ENCODE assay signal across 16 cellular contexts in genomic region chr9:136645343-136645902, GRCh38. TPM values are rescaled to one million over a fixed set of nuclear protein-coding genes. Genes with fewer than 3 reads are reported as not detected.
DNase-seq lines count a peak whose midpoint lies in the region; ATAC-seq and TF ChIP-seq lines count a peak whose summit lies in the region.
"Had no signal": no experiment of that assay in that cellular context is flagged by ENCODE, and none has a peak within 500 bp of the region (broad histone marks: within the 10 kb centered on the region; RNA-seq: fewer than 3 reads in every experiment).

No MANE protein-coding gene starts in this region.

- peak overlapping the region in 3 of 5 donors; percentile 56 to 71 (median 63) for H3K9ac ChIP-seq in subcutaneous abdominal adipose tissue (ENCODE audit: low read length in 5 of 5)

- H3K4me3 ChIP-seq in HL-60 (replicated peaks; ENCODE audit: insufficient read depth, low read length), result no peak overlapping the region
- H3K4me3 ChIP-seq in lung, result no peak overlapping the region
- peak overlapping the region in 3 of 5 donors; percentile 48 to 66 (median 62) for H3K4me3 ChIP-seq in subcutaneous abdominal adipose tissue (ENCODE audit: low read depth in 1 of 5, low read length in 5 of 5)
- H3K4me3 ChIP-seq: SK-N-MC had no signal

- ATAC-seq in lung (ENCODE audit: insufficient read depth, low FRiP score), result no peak

- H3K27me3 ChIP-seq in HL-60 (ENCODE audit: insufficient read depth, poor library complexity, severe bottlenecking), result peaks cover 3% of the 10 kb centered on the region
- no peaks in the 10 kb centered on the region for H3K27me3 ChIP-seq in lung (ENCODE audit: control insufficient read depth, insufficient read depth)
- H3K27me3 ChIP-seq in subcutaneous abdominal adipose tissue (ENCODE audit: control insufficient read depth in 5 of 5, insufficient read depth in 4 of 5, low read length in 5 of 5), result peaks cover 0 to 15% (median 13%) of the 10 kb centered on the region in 5 donors

- H3K27ac Mint-ChIP-seq in dendritic cell treated with granulocyte-macrophage colony-stimulating factor and Interleukin-4, amounts not matched to agents 40 ng/mL and 50 ng/mL, for 4 days, result peak overlapping the region; percentile 94
- H3K27ac Mint-ChIP-seq: brain; natural killer cell treated with Interleukin-12 subunit alpha and Interleukin-12 subunit beta and Interleukin-15 and Interleukin-18, amount 100 ng/mL, for 72 hours; stimulated activated naive CD8-positive, alpha-beta T cell treated with anti-CD3 and anti-CD28 coated beads, Interleukin-15, amount 100 ng/mL, for 72 hours had no signal

- DNase-seq in HL-60 (ENCODE audit: low read depth in 1 of 2, low spot score in 1 of 2) (no peak), lung (ENCODE audit: low spot score) (no peak), RPMI8226 (no peak), nucleus accumbens (lab: John Stamatoyannopoulos, UW) (no peak), G401 (ENCODE audit: low spot score) (no peak)
- DNase-seq in activated CD4-positive, CD25-positive, alpha-beta regulatory T cell treated with anti-CD3 and anti-CD28 coated beads, Interleukin-2, amount 50 U/mL, for 72 hours, result no peak
- DNase-seq: activated gamma-delta T cell; DMS79 treated with DMSO at 0.1 percent for 48 hours; kidney glomerular epithelial cell; NCI-H146; stimulated activated naive CD8-positive, alpha-beta T cell treated with anti-CD3 and anti-CD28 coated beads, Interleukin-15, amount 100 ng/mL, for 72 hours had no signal

- peak overlapping the region; percentile 73 for H3K4me3 Mint-ChIP-seq in dendritic cell treated with granulocyte-macrophage colony-stimulating factor and Interleukin-4, amounts not matched to agents 40 ng/mL and 50 ng/mL, for 4 days
- H3K4me3 Mint-ChIP-seq: brain; natural killer cell treated with Interleukin-12 subunit alpha and Interleukin-12 subunit beta and Interleukin-15 and Interleukin-18, amount 100 ng/mL, for 72 hours; stimulated activated naive CD8-positive, alpha-beta T cell treated with anti-CD3 and anti-CD28 coated beads, Interleukin-15, amount 100 ng/mL, for 72 hours had no signal

- no peaks in the 10 kb centered on the region for H3K36me3 Mint-ChIP-seq in dendritic cell treated with granulocyte-macrophage colony-stimulating factor and Interleukin-4, amounts not matched to agents 40 ng/mL and 50 ng/mL, for 4 days (ENCODE audit: low read depth)
- H3K36me3 Mint-ChIP-seq: brain; natural killer cell treated with Interleukin-12 subunit alpha and Interleukin-12 subunit beta and Interleukin-15 and Interleukin-18, amount 100 ng/mL, for 72 hours had no signal

- H3K9me3 Mint-ChIP-seq in dendritic cell treated with granulocyte-macrophage colony-stimulating factor and Interleukin-4, amounts not matched to agents 40 ng/mL and 50 ng/mL, for 4 days, result peaks cover 8% of the 10 kb centered on the region
- H3K9me3 Mint-ChIP-seq: natural killer cell treated with Interleukin-12 subunit alpha and Interleukin-12 subunit beta and Interleukin-15 and Interleukin-18, amount 100 ng/mL, for 72 hours; stimulated activated naive CD8-positive, alpha-beta T cell treated with anti-CD3 and anti-CD28 coated beads, Interleukin-15, amount 100 ng/mL, for 72 hours had no signal

- intact Hi-C loops in dendritic cell treated with granulocyte-macrophage colony-stimulating factor and Interleukin-4, amounts not matched to agents 40 ng/mL and 50 ng/mL, for 4 days (cut with micrococcal nuclease), result no loop called here

- WGBS in lung, 2 donors, result 36 to 51% methylated on average over 18 of the region's 18 CpGs

- peaks cover 60% of the 10 kb centered on the region for H3K4me1 Mint-ChIP-seq in dendritic cell treated with granulocyte-macrophage colony-stimulating factor and Interleukin-4, amounts not matched to agents 40 ng/mL and 50 ng/mL, for 4 days (ENCODE audit: low read depth)

- H3K4me1 ChIP-seq in lung (ENCODE audit: control insufficient read depth in 2 of 2, insufficient read depth in 2 of 2, low read length in 2 of 2), result peaks cover 0 to 4% of the 10 kb centered on the region in 2 donors
- H3K4me1 ChIP-seq in subcutaneous abdominal adipose tissue (ENCODE audit: control insufficient read depth in 5 of 5, insufficient read depth in 5 of 5, low read length in 5 of 5), result peaks cover 4 to 68% (median 38%) of the 10 kb centered on the region in 5 donors

- H3K9me3 ChIP-seq in lung (ENCODE audit: control insufficient read depth in 2 of 2, insufficient read depth in 1 of 2, low read length in 1 of 2) (no peaks in the 10 kb centered on the region), subcutaneous abdominal adipose tissue (ENCODE audit: control insufficient read depth in 5 of 5, low read length in 5 of 5) (no peaks in the 10 kb centered on the region)

- peak overlapping the region; percentile 33; the same call in 1 of the 2 replicates for H3K27ac ChIP-seq in HL-60 (replicated peaks)
- peak overlapping the region; percentile 73 to 96 for H3K27ac ChIP-seq in lung (ENCODE audit: low read depth in 1 of 2, low read length in 1 of 2)
- peak overlapping the region; percentile 85 for H3K27ac ChIP-seq in subcutaneous abdominal adipose tissue (ENCODE audit: low read depth, low read length)
- H3K27ac ChIP-seq: SK-N-MC had no signal

- in situ Hi-C loops in G401 (cut with HindIII; ENCODE audit: low sequenced_read_pairs), result no loop called here

- TF ChIP-seq CTCF in HL-60 (IDR thresholded peaks at IDR 0.05; ENCODE audit: insufficient read depth, low read length) (no peak), lung (IDR thresholded peaks at IDR 0.05; ENCODE audit: control extremely low read depth, extremely low read depth) (no peak)

- H3K36me3 ChIP-seq in lung (ENCODE audit: control insufficient read depth in 2 of 2, insufficient read depth in 2 of 2, low read length in 2 of 2) (no peaks in the 10 kb centered on the region), subcutaneous abdominal adipose tissue (ENCODE audit: control insufficient read depth in 5 of 5, insufficient read depth in 5 of 5, low read length in 5 of 5) (no peaks in the 10 kb centered on the region)

- H3K27me3 Mint-ChIP-seq in dendritic cell treated with granulocyte-macrophage colony-stimulating factor and Interleukin-4, amounts not matched to agents 40 ng/mL and 50 ng/mL, for 4 days, result peaks cover 23% of the 10 kb centered on the region

RNA-seq across cellular contexts. Expression of gene EGFL7, which starts 17.3 kb away (rescaled TPM):
- total RNA-seq in lung, result 100 to 1,000 TPM; 128 to 177 TPM
- 100 to 1,000 TPM; 275 to 379 TPM for polyA plus RNA-seq in lung
- total RNA-seq in G401 (2014; rRNA removed; shearing (Covaris generic)), result 140 and 142 TPM in 2 replicates

RNA-seq across cellular contexts. Expression of gene AGPAT2, which starts 41.8 kb away (rescaled TPM):
- total RNA-seq in lung, result 100 to 1,000 TPM in 1 of 2 donors, 10 to 100 TPM in 1; 81.7 to 184 TPM
- polyA plus RNA-seq in lung, result 100 to 1,000 TPM; 169 to 277 TPM
- 128 and 140 TPM in 2 replicates for total RNA-seq in G401 (2014; rRNA removed; shearing (Covaris generic))

Comparison
In these comparisons a context has a peak if more than half of its experiments do, and no peak if none do; other contexts are left out.
1. H3K27ac ChIP-seq: peak in every context shown above with its lines; median percentile 85 in subcutaneous abdominal adipose tissue; 84 in lung; 33 in HL-60.
2. H3K4me3 ChIP-seq: peak in subcutaneous abdominal adipose tissue (3 of 5); none in HL-60 (single experiment) and lung (single experiment).